Comparison of ENCODE assay signal across 8 cellular contexts in genomic region chr10:56622335-56622973, GRCh38.
DNase-seq lines count a peak whose midpoint lies in the region; ATAC-seq and TF ChIP-seq lines count a peak whose summit lies in the region.

No MANE protein-coding gene starts in this region.

- TF ChIP-seq POLR2A in thyroid gland (IDR thresholded peaks at IDR 0.05), result no peak

- H3K4me1 ChIP-seq in adipocyte (ENCODE audit: control insufficient read depth, insufficient read depth, low read length) (no peaks in the 10 kb centered on the region), thyroid gland (no peaks in the 10 kb centered on the region)

- ATAC-seq in GM19455 (IDR thresholded peaks at IDR 0.05; ENCODE audit: unreplicated experiment) (peak; percentile 81), HG03442 (IDR thresholded peaks at IDR 0.05; ENCODE audit: unreplicated experiment) (peak; percentile 90)

- no peak overlapping the region for H3K27ac ChIP-seq in thyroid gland

- intact Hi-C loops in thyroid gland (cut with DNase I), result no loop called here

- H3K9me3 ChIP-seq in adipocyte (ENCODE audit: control insufficient read depth, low read length) (no peaks in the 10 kb centered on the region), thyroid gland (no peaks in the 10 kb centered on the region)

- no peaks in the 10 kb centered on the region for H3K36me3 ChIP-seq in adipocyte (ENCODE audit: control insufficient read depth, insufficient read depth, low read length, severe bottlenecking)
- H3K36me3 ChIP-seq in thyroid gland, result no peaks in the 10 kb centered on the region

- TF ChIP-seq CTCF in thyroid gland (IDR thresholded peaks at IDR 0.05), result no peak

- H3K4me3 ChIP-seq in adipocyte (ENCODE audit: low read length) (peak overlapping the region; percentile 51), thyroid gland (replicated peaks in 1 of 3) (no peak overlapping the region)

- no peaks in the 10 kb centered on the region for H3K27me3 ChIP-seq in adipocyte (replicated peaks; ENCODE audit: control insufficient read depth, insufficient read depth, low read length)
- H3K27me3 ChIP-seq in thyroid gland, result no peaks in the 10 kb centered on the region

- DNase-seq in DMS53 treated with DMSO at 0.1 percent for 48 hours (lab: John Stamatoyannopoulos, UW; ENCODE audit: unreplicated experiment), result peak; percentile 46
- no peak for DNase-seq in adipocyte (ENCODE audit: low read depth)
- DNase-seq in T-helper 9 cell, result no peak
- no peak for DNase-seq in NCI-H446 treated with DMSO at 0.1 percent for 48 hours (lab: John Stamatoyannopoulos, UW)
- DNase-seq in thyroid gland, result no peak
- DNase-seq in activated CD4-positive, CD25-positive, alpha-beta regulatory T cell (lab: John Stamatoyannopoulos, UW), result no peak

- H3K9ac ChIP-seq in adipocyte (ENCODE audit: low read length), result no peak overlapping the region

- WGBS in thyroid gland, 2 donors, result 77 to 83% methylated on average over 2 of the region's 2 CpGs
